ENCODE assay signal across 8 cellular contexts in genomic region chr17:72118588-72119279, GRCh38. TPM values are rescaled to one million over a fixed set of nuclear protein-coding genes. Genes with fewer than 3 reads are reported as not detected.
DNase-seq lines count a peak whose midpoint lies in the region; ATAC-seq and TF ChIP-seq lines count a peak whose summit lies in the region.

No MANE protein-coding gene starts in this region.

- no peak for ATAC-seq in GM19023 (IDR thresholded peaks at IDR 0.05; ENCODE audit: unreplicated experiment)
- ATAC-seq in HG02938 (IDR thresholded peaks at IDR 0.05; ENCODE audit: unreplicated experiment), result no peak

- peaks cover 23% of the 10 kb centered on the region for H4K20me1 ChIP-seq in smooth muscle cell (ENCODE audit: low read depth)

- TF ChIP-seq CTCF in smooth muscle cell (IDR thresholded peaks at IDR 0.05; ENCODE audit: borderline replicate concordance, insufficient read depth, poor library complexity, severe bottlenecking), result peak; percentile 91

- peaks cover 4% of the 10 kb centered on the region; the same call in 1 of the 2 replicates for H3K9me3 ChIP-seq in iPS-20b (ENCODE audit: insufficient read depth, low read depth, low read length)
- H3K9me3 ChIP-seq in smooth muscle cell (replicated peaks; ENCODE audit: low read depth), result no peaks in the 10 kb centered on the region

- H3F3A ChIP-seq in smooth muscle cell (ENCODE audit: low read depth), result no peaks in the 10 kb centered on the region

- H3K36me3 ChIP-seq in H7 (replicated peaks; ENCODE audit: control insufficient read depth, insufficient read depth, low read length) (no peaks in the 10 kb centered on the region), iPS-20b (ENCODE audit: insufficient read depth, low read depth, low read length) (no peaks in the 10 kb centered on the region), smooth muscle cell (ENCODE audit: low read depth) (no peaks in the 10 kb centered on the region)

- peaks cover 25% of the 10 kb centered on the region for H3K79me2 ChIP-seq in smooth muscle cell (ENCODE audit: low read depth)

- DNase-seq in COLO829 (ENCODE audit: low spot score) (peak; percentile 48), H7 (peak; percentile 75), NCI-H774 (lab: John Stamatoyannopoulos, UW) (peak; percentile 65), T47D (ENCODE audit: low read depth in 1 of 2, low spot score in 1 of 2) (peak; percentile 68 to 86), smooth muscle cell (lab: John Stamatoyannopoulos, UW; ENCODE audit: unreplicated experiment) (peak; percentile 37)

- H3K4me2 ChIP-seq in smooth muscle cell, result peak overlapping the region; percentile 94

- peak overlapping the region; percentile 78 for H2AFZ ChIP-seq in smooth muscle cell (ENCODE audit: low read depth)

- H3K4me3 ChIP-seq in H7 (ENCODE audit: insufficient read depth, low read depth, low read length), result peak overlapping the region; percentile 38; the same call in 1 of the 2 replicates
- peak overlapping the region; percentile 80 for H3K4me3 ChIP-seq in iPS-20b (ENCODE audit: low read length)
- H3K4me3 ChIP-seq in smooth muscle cell, result peak overlapping the region; percentile 83

- in situ Hi-C loops in T47D (cut with HindIII; ENCODE audit: low pct_unique_long_range_greater_than_20kb, low sequenced_read_pairs), result no loop called here

- 15% methylated on average over 18 of the region's 18 CpGs for WGBS in smooth muscle cell (ENCODE audit: low lambda C conversion rate)

- H3K27ac ChIP-seq in iPS-20b (ENCODE audit: low read length), result no peak overlapping the region
- H3K27ac ChIP-seq in smooth muscle cell (ENCODE audit: low read depth), result no peak overlapping the region

- H3K9ac ChIP-seq in iPS-20b (ENCODE audit: low read depth, low read length), result peak overlapping the region; percentile 9; the same call in 1 of the 2 replicates
- H3K9ac ChIP-seq in smooth muscle cell (ENCODE audit: low read depth), result peak overlapping the region; percentile 3

- peaks cover 16% of the 10 kb centered on the region for H3K4me1 ChIP-seq in iPS-20b (ENCODE audit: insufficient read depth, low read length)
- H3K4me1 ChIP-seq in smooth muscle cell (ENCODE audit: low read depth), result peaks cover 31% of the 10 kb centered on the region

- H3K27me3 ChIP-seq in H7 (ENCODE audit: control insufficient read depth, insufficient read depth, low read length) (peaks cover 92% of the 10 kb centered on the region), iPS-20b (ENCODE audit: insufficient read depth, low read length) (peaks cover 92% of the 10 kb centered on the region), smooth muscle cell (ENCODE audit: low read depth) (peaks cover 34% of the 10 kb centered on the region)

RNA-seq across cellular contexts. Expression of gene SOX9, which starts 2.1 kb away (rescaled TPM):
- total RNA-seq in H7 (2014; rRNA removed; shearing (Covaris generic)), result 0.38 and 0.52 TPM in 2 replicates
- 16.6 and 26.6 TPM in 2 replicates for total RNA-seq in smooth muscle cell
- 19.8 and 46.4 TPM in 2 replicates for polyA plus RNA-seq in smooth muscle cell

Comparison
In these comparisons a context has a peak if more than half of its experiments do, and no peak if none do; other contexts are left out.
1. RNA of gene SOX9, which starts 2.1 kb away (total RNA-seq): 16.6 to 26.6 TPM in smooth muscle cell; 0.38 to 0.52 TPM in H7; every median in the first group is over 10 times any median in the second.
2. Peak in every context shown above with its lines, with median percentiles within 50 percentile points of each other: DNase-seq and H3K4me3 ChIP-seq.